In genomic region chr11:62857541-62857982, GRCh38 we compare ENCODE assay signal across 12 cellular contexts. TPM values are rescaled to one million over a fixed set of nuclear protein-coding genes. Genes with fewer than 3 reads are reported as not detected.
DNase-seq lines count a peak whose midpoint lies in the region; ATAC-seq, FAIRE-seq and TF ChIP-seq lines count a peak whose summit lies in the region.
"Had no signal": no experiment of that assay in that cellular context is flagged by ENCODE, and none has a peak within 500 bp of the region (broad histone marks: within the 10 kb centered on the region; RNA-seq: fewer than 3 reads in every experiment).

No MANE protein-coding gene starts in this region.

- H3K9me2 ChIP-seq in hepatocyte (replicated peaks; ENCODE audit: insufficient read depth): no peaks in the 10 kb centered on the region

- FAIRE-seq in H54 (lab: Jason Lieb, UNC): no peak
- FAIRE-seq: G401.6 had no signal

- TF ChIP-seq POLR2A in H54 (IDR thresholded peaks at IDR 0.05; ENCODE audit: low read depth, low read length): no peak

- H4K20me1 ChIP-seq in hepatocyte (ENCODE audit: insufficient read depth, poor library complexity, severe bottlenecking): peaks cover 27% of the 10 kb centered on the region

- H3K27ac ChIP-seq in 22Rv1: peak overlapping the region; percentile 91
- peak overlapping the region; percentile 94 for H3K27ac ChIP-seq in SK-N-MC
- H3K27ac ChIP-seq in hepatocyte: peak overlapping the region; percentile 43

- H3K9me3 ChIP-seq in SK-N-MC (ENCODE audit: low read depth, low read length): no peaks in the 10 kb centered on the region
- no peaks in the 10 kb centered on the region for H3K9me3 ChIP-seq in hepatocyte (ENCODE audit: low read depth)

- H3K4me3 ChIP-seq in GM08714 (ENCODE audit: low read length) (peak overlapping the region; percentile 79; the same call in 1 of the 2 replicates), SK-N-MC (peak overlapping the region; percentile 94), hepatocyte (no peak overlapping the region)

- H2AFZ ChIP-seq in hepatocyte: peak overlapping the region; percentile 9

- peaks cover 59% of the 10 kb centered on the region for H3K79me2 ChIP-seq in hepatocyte

- TF ChIP-seq CTCF in 22Rv1 (IDR thresholded peaks at IDR 0.05) (no peak), hepatocyte (IDR thresholded peaks at IDR 0.05; ENCODE audit: poor library complexity) (no peak)

- no peaks in the 10 kb centered on the region for H3K27me3 ChIP-seq in hepatocyte

- peak overlapping the region; percentile 89 for H3K4me2 ChIP-seq in hepatocyte

- DNase-seq in SK-N-MC (ENCODE audit: low read depth, low spot score) (no peak), hepatocyte (ENCODE audit: low spot score) (no peak), H54 (ENCODE audit: insufficient read length, low spot score) (no peak), DMS79 treated with DMSO at 0.1 percent for 48 hours (lab: John Stamatoyannopoulos, UW) (no peak)
- DNase-seq: HCEC 1CT, midbrain, NCI-H1105 treated with DMSO at 0.1 percent for 48 hours had no signal

- H3K9ac ChIP-seq in SK-N-MC (ENCODE audit: insufficient read length): peak overlapping the region; percentile 99

- no peak for ATAC-seq in HG02884 (IDR thresholded peaks at IDR 0.05; ENCODE audit: unreplicated experiment)
- ATAC-seq in GM19328 (IDR thresholded peaks at IDR 0.05; ENCODE audit: unreplicated experiment): no peak

- H3K36me3 ChIP-seq in SK-N-MC (ENCODE audit: insufficient read depth, low read length) (peaks cover 49% of the 10 kb centered on the region), hepatocyte (replicated peaks; ENCODE audit: insufficient read depth, low read depth) (peaks cover 10% of the 10 kb centered on the region)

- H3K4me1 ChIP-seq in hepatocyte (ENCODE audit: insufficient read depth): peaks cover 56% of the 10 kb centered on the region

- 54% methylated on average over 2 of the region's 2 CpGs for WGBS in hepatocyte (ENCODE audit: low lambda C conversion rate, missing lambda C conversion rate)

RNA-seq across cellular contexts. Expression of gene WDR74, which starts 18.2 kb away (rescaled TPM):
- total RNA-seq in hepatocyte: 28.0 and 30.9 TPM in 2 replicates
- polyA plus RNA-seq in hepatocyte: 28.9 and 34.1 TPM in 2 replicates

RNA-seq across cellular contexts. Expression of gene SLC3A2, which starts 23.1 kb away (rescaled TPM):
- 335 and 573 TPM in 2 replicates for total RNA-seq in hepatocyte
- 456 and 476 TPM in 2 replicates for polyA plus RNA-seq in hepatocyte

RNA-seq across cellular contexts. Expression of gene TEX54, which starts 24.9 kb away (rescaled TPM):
- not detected in 2 replicates for total RNA-seq in hepatocyte
- polyA plus RNA-seq in hepatocyte: 1.8 and 3.5 TPM in 2 replicates

RNA-seq across cellular contexts. Expression of gene STX5, which starts 25.7 kb away (rescaled TPM):
- 35.4 and 37.3 TPM in 2 replicates for total RNA-seq in hepatocyte
- 49.7 and 50.4 TPM in 2 replicates for polyA plus RNA-seq in hepatocyte

RNA-seq across cellular contexts. Expression of gene NXF1, which starts 52.3 kb away (rescaled TPM):
- 37.2 and 37.6 TPM in 2 replicates for total RNA-seq in hepatocyte
- 71.9 and 91.4 TPM in 2 replicates for polyA plus RNA-seq in hepatocyte

Comparison
In these comparisons a context has a peak if more than half of its experiments do, and no peak if none do; other contexts are left out.
1. H3K27ac ChIP-seq: peak in every context shown above with its lines; median percentile 94 in SK-N-MC; 91 in 22Rv1; 43 in hepatocyte.